20 cellular contexts compared by ENCODE assay signal in genomic region chr10:76231258-76231934, GRCh38.
DNase-seq lines count a peak whose midpoint lies in the region; TF ChIP-seq lines count a peak whose summit lies in the region.
"Had no signal": no experiment of that assay in that cellular context is flagged by ENCODE, and none has a peak within 500 bp of the region (broad histone marks: within the 10 kb centered on the region; RNA-seq: fewer than 3 reads in every experiment).

No MANE protein-coding gene starts in this region.

- H3K4me3 ChIP-seq in HUES6 (ENCODE audit: low read depth, low read length) (peak overlapping the region; percentile 24; the same call in 1 of the 2 replicates), esophagus squamous epithelium (no peak overlapping the region)
- H3K4me3 ChIP-seq: heart right ventricle, prostate gland, testis had no signal

- H3K4me1 ChIP-seq in HUES6 (ENCODE audit: control insufficient read depth, insufficient read depth, low read length) (peaks cover 53% of the 10 kb centered on the region), esophagus squamous epithelium (no peaks in the 10 kb centered on the region)
- H3K4me1 ChIP-seq: prostate gland, testis had no signal

- H3K4me1 Mint-ChIP-seq in activated T-helper 1 cell treated with anti-CD3 and anti-CD28 coated beads, Interleukin-12 subunit alpha, Interleukin-12 subunit beta, Interleukin-2, Interleukin-4 antibody, amounts not matched to agents 30 ng/mL and 10 ng/mL and 1 ng/mL, durations not matched to agents 14 hours and 24 hours and 36 hours (ENCODE audit: low read depth): no peaks in the 10 kb centered on the region
- H3K4me1 Mint-ChIP-seq: activated B cell treated with CpG ODN at 0.5 μM for 24 hours; activated naive CD8-positive, alpha-beta T cell treated with anti-CD3 and anti-CD28 coated beads, Interleukin-2, amount 10 ng/mL, durations not matched to agents 7 days and 5 days had no signal

- H3K27me3 ChIP-seq in HUES6 (ENCODE audit: control insufficient read depth, insufficient read depth, low read length): peaks cover 66% of the 10 kb centered on the region; the same call in 1 of the 2 replicates
- no peaks in the 10 kb centered on the region for H3K27me3 ChIP-seq in esophagus squamous epithelium
- H3K27me3 ChIP-seq: heart right ventricle, testis had no signal

- H3K9me3 ChIP-seq in HUES6 (ENCODE audit: control insufficient read depth, insufficient read depth, low read depth, low read length): peaks cover 7% of the 10 kb centered on the region; the same call in 1 of the 2 replicates
- H3K9me3 ChIP-seq in esophagus squamous epithelium: no peaks in the 10 kb centered on the region
- H3K9me3 ChIP-seq: prostate gland, testis had no signal

- no peaks in the 10 kb centered on the region for H3K9me3 Mint-ChIP-seq in activated T-helper 1 cell treated with anti-CD3 and anti-CD28 coated beads, Interleukin-12 subunit alpha, Interleukin-12 subunit beta, Interleukin-2, Interleukin-4 antibody, amounts not matched to agents 30 ng/mL and 10 ng/mL and 1 ng/mL, durations not matched to agents 14 hours and 24 hours and 36 hours
- H3K9me3 Mint-ChIP-seq: activated B cell treated with CpG ODN at 0.5 μM for 24 hours; activated CD8-positive, alpha-beta T cell treated with anti-CD3 and anti-CD28 coated beads for 36 hours; activated naive CD8-positive, alpha-beta T cell treated with anti-CD3 and anti-CD28 coated beads, Interleukin-2, amount 10 ng/mL, durations not matched to agents 7 days and 5 days; CD4-positive, alpha-beta T cell; T-helper 1 cell treated with Interleukin-12 subunit alpha and Interleukin-12 subunit beta and Interleukin-4 antibody, amounts not matched to agents 30 μg/mL and 1 μg/mL, for 36 hours had no signal

- TF ChIP-seq POLR2A in esophagus squamous epithelium (IDR thresholded peaks at IDR 0.05): no peak

- H3K4me3 Mint-ChIP-seq in activated T-helper 1 cell treated with anti-CD3 and anti-CD28 coated beads, Interleukin-12 subunit alpha, Interleukin-12 subunit beta, Interleukin-2, Interleukin-4 antibody, amounts not matched to agents 30 ng/mL and 10 ng/mL and 1 ng/mL, durations not matched to agents 14 hours and 24 hours and 36 hours: no peak overlapping the region
- H3K4me3 Mint-ChIP-seq: activated B cell treated with CpG ODN at 0.5 μM for 24 hours; activated CD8-positive, alpha-beta T cell treated with anti-CD3 and anti-CD28 coated beads for 36 hours; activated naive CD8-positive, alpha-beta T cell treated with anti-CD3 and anti-CD28 coated beads, Interleukin-2, amount 10 ng/mL, durations not matched to agents 7 days and 5 days; CD4-positive, alpha-beta T cell; T-helper 1 cell treated with Interleukin-12 subunit alpha and Interleukin-12 subunit beta and Interleukin-4 antibody, amounts not matched to agents 30 μg/mL and 1 μg/mL, for 36 hours had no signal

- H3K9ac ChIP-seq in HUES6 (ENCODE audit: low read length): peak overlapping the region; percentile 81

- H3K27ac ChIP-seq in HUES6 (ENCODE audit: low read depth, low read length): peak overlapping the region; percentile 91
- H3K27ac ChIP-seq in esophagus squamous epithelium: no peak overlapping the region
- H3K27ac ChIP-seq: heart right ventricle, prostate gland, testis had no signal

- H3K36me3 ChIP-seq in HUES6 (ENCODE audit: control insufficient read depth, insufficient read depth, low read length) (no peaks in the 10 kb centered on the region), esophagus squamous epithelium (no peaks in the 10 kb centered on the region)
- H3K36me3 ChIP-seq: heart right ventricle, prostate gland had no signal

- no peak for TF ChIP-seq CTCF in esophagus squamous epithelium (IDR thresholded peaks at IDR 0.05)

- intact Hi-C loops in activated T-helper 1 cell treated with anti-CD3 and anti-CD28 coated beads, Interleukin-12 subunit alpha, Interleukin-12 subunit beta, Interleukin-2, Interleukin-4 antibody, amounts not matched to agents 30 ng/mL and 10 ng/mL and 1 ng/mL, durations not matched to agents 14 hours and 24 hours and 36 hours (cut with micrococcal nuclease): no loop called here
- intact Hi-C loops in head of caudate nucleus (cut with DNase I) (no loop called here), esophagus squamous epithelium (cut with DNase I) (no loop called here)

- no peaks in the 10 kb centered on the region for H3K36me3 Mint-ChIP-seq in activated T-helper 1 cell treated with anti-CD3 and anti-CD28 coated beads, Interleukin-12 subunit alpha, Interleukin-12 subunit beta, Interleukin-2, Interleukin-4 antibody, amounts not matched to agents 30 ng/mL and 10 ng/mL and 1 ng/mL, durations not matched to agents 14 hours and 24 hours and 36 hours (ENCODE audit: low read depth)
- H3K36me3 Mint-ChIP-seq: activated naive CD8-positive, alpha-beta T cell treated with anti-CD3 and anti-CD28 coated beads, Interleukin-2, amount 10 ng/mL, durations not matched to agents 7 days and 5 days had no signal

- peaks cover 2% of the 10 kb centered on the region for H3K27me3 Mint-ChIP-seq in activated T-helper 1 cell treated with anti-CD3 and anti-CD28 coated beads, Interleukin-12 subunit alpha, Interleukin-12 subunit beta, Interleukin-2, Interleukin-4 antibody, amounts not matched to agents 30 ng/mL and 10 ng/mL and 1 ng/mL, durations not matched to agents 14 hours and 24 hours and 36 hours (ENCODE audit: insufficient read depth)
- H3K27me3 Mint-ChIP-seq: activated B cell treated with CpG ODN at 0.5 μM for 24 hours; activated naive CD8-positive, alpha-beta T cell treated with anti-CD3 and anti-CD28 coated beads, Interleukin-2, amount 10 ng/mL, durations not matched to agents 7 days and 5 days; CD4-positive, alpha-beta T cell had no signal

- DNase-seq in ELF-1 (ENCODE audit: low read depth, low spot score) (peak; percentile 70), astrocyte of the hippocampus (ENCODE audit: low read depth, low spot score) (peak; percentile 6), left kidney (ENCODE audit: low read depth, low spot score) (peak; percentile 7), head of caudate nucleus (no peak), esophagus squamous epithelium (lab: John Stamatoyannopoulos, UW) (no peak)
- DNase-seq in activated T-helper 1 cell treated with anti-CD3 and anti-CD28 coated beads, Interleukin-12 subunit alpha, Interleukin-12 subunit beta, Interleukin-2, Interleukin-4 antibody, amounts not matched to agents 30 ng/mL and 10 ng/mL and 1 ng/mL, durations not matched to agents 14 hours and 24 hours and 36 hours (ENCODE audit: low spot score): no peak
- DNase-seq in activated CD8-positive, alpha-beta memory T cell treated with anti-CD3 and anti-CD28 coated beads for 24 hours: no peak
- DNase-seq: activated B cell treated with CpG ODN at 0.5 μM for 24 hours; activated CD8-positive, alpha-beta T cell treated with anti-CD3 and anti-CD28 coated beads for 36 hours; activated naive CD8-positive, alpha-beta T cell treated with anti-CD3 and anti-CD28 coated beads, Interleukin-2, amount 10 ng/mL, durations not matched to agents 7 days and 5 days; activated T-cell treated with anti-CD3 and anti-CD28 coated beads, Interleukin-2, amount 50 U/mL, for 48 hours; CD4-positive, alpha-beta T cell; DND-41; heart right ventricle; left cardiac atrium; small intestine; testis had no signal

- H3K27ac Mint-ChIP-seq in activated T-helper 1 cell treated with anti-CD3 and anti-CD28 coated beads, Interleukin-12 subunit alpha, Interleukin-12 subunit beta, Interleukin-2, Interleukin-4 antibody, amounts not matched to agents 30 ng/mL and 10 ng/mL and 1 ng/mL, durations not matched to agents 14 hours and 24 hours and 36 hours: no peak overlapping the region
- H3K27ac Mint-ChIP-seq: activated B cell treated with CpG ODN at 0.5 μM for 24 hours; activated CD8-positive, alpha-beta T cell treated with anti-CD3 and anti-CD28 coated beads for 36 hours; activated naive CD8-positive, alpha-beta T cell treated with anti-CD3 and anti-CD28 coated beads, Interleukin-2, amount 10 ng/mL, durations not matched to agents 7 days and 5 days; CD4-positive, alpha-beta T cell; T-helper 1 cell treated with Interleukin-12 subunit alpha and Interleukin-12 subunit beta and Interleukin-4 antibody, amounts not matched to agents 30 μg/mL and 1 μg/mL, for 36 hours had no signal

- 30 to 36% methylated on average over 2 of the region's 2 CpGs for WGBS in esophagus squamous epithelium, 2 donors

Comparison
In these comparisons a context has a peak if more than half of its experiments do, and no peak if none do; other contexts are left out.
1. DNase-seq: peak in ELF-1 (single experiment), astrocyte of the hippocampus (single experiment) and left kidney (single experiment); none in activated T-helper 1 cell treated with anti-CD3 and anti-CD28 coated beads, Interleukin-12 subunit alpha, Interleukin-12 subunit beta, Interleukin-2, Interleukin-4 antibody, amounts not matched to agents 30 ng/mL and 10 ng/mL and 1 ng/mL, durations not matched to agents 14 hours and 24 hours and 36 hours (single experiment), head of caudate nucleus (0 of 42), esophagus squamous epithelium (single experiment) and activated CD8-positive, alpha-beta memory T cell treated with anti-CD3 and anti-CD28 coated beads for 24 hours (single experiment).